27 cellular contexts compared by ENCODE assay signal in genomic region chr14:98766818-98767217, GRCh38.
DNase-seq lines count a peak whose midpoint lies in the region; ATAC-seq, FAIRE-seq and TF ChIP-seq lines count a peak whose summit lies in the region.
"Had no signal": no experiment of that assay in that cellular context is flagged by ENCODE, and none has a peak within 500 bp of the region (broad histone marks: within the 10 kb centered on the region; RNA-seq: fewer than 3 reads in every experiment).

No MANE protein-coding gene starts in this region.

- ATAC-seq in aorta (ENCODE audit: low FRiP score) (peak; percentile 72), right lobe of liver (no peak)
- no peak for ATAC-seq in stimulated activated naive CD8-positive, alpha-beta T cell treated with anti-CD3 and anti-CD28 coated beads, Interleukin-15, Interleukin-2, amounts not matched to agents 100 U/mL and 50 U/mL, for 24 hours
- ATAC-seq: activated T-cell treated with anti-CD3 and anti-CD28 coated beads, Interleukin-2, amount 50 U/mL, for 4 hours; HepG2 had no signal

- H3K27me3 ChIP-seq in mammary epithelial cell (ENCODE audit: insufficient read depth, low read length) = no peaks in the 10 kb centered on the region
- no peaks in the 10 kb centered on the region for H3K27me3 ChIP-seq in keratinocyte (ENCODE audit: control insufficient read depth, extremely low read depth, insufficient read depth, low read length)
- no peaks in the 10 kb centered on the region for H3K27me3 ChIP-seq in aorta (ENCODE audit: control insufficient read depth in 1 of 2, insufficient read depth in 2 of 2, low read length in 1 of 2)
- no peaks in the 10 kb centered on the region for H3K27me3 ChIP-seq in osteoblast (ENCODE audit: insufficient read depth, low read length)
- no peaks in the 10 kb centered on the region for H3K27me3 ChIP-seq in right lobe of liver
- H3K27me3 ChIP-seq: BE2C, right atrium auricular region, stomach, transverse colon had no signal

- no peak for TF ChIP-seq POLR2A in right lobe of liver (IDR thresholded peaks at IDR 0.05)

- DNase-seq in NOMO-1 treated with DMSO at 0.1 percent for 48 hours (lab: John Stamatoyannopoulos, UW; ENCODE audit: unreplicated experiment) = peak; percentile 21
- no peak for DNase-seq in NOMO-1 treated with dmso at 0.1 percent for 144 hours (lab: John Stamatoyannopoulos, UW; ENCODE audit: unreplicated experiment)
- peak; percentile 25 for DNase-seq in mammary epithelial cell
- DNase-seq in keratinocyte (ENCODE audit: low read depth, low spot score) = no peak
- no peak for DNase-seq in aorta
- no peak for DNase-seq in osteoblast (ENCODE audit: insufficient read length, low spot score, missing footprints)
- no peak for DNase-seq in right lobe of liver
- DNase-seq in stimulated activated naive CD8-positive, alpha-beta T cell treated with anti-CD3 and anti-CD28 coated beads, Interleukin-15, Interleukin-2, amounts not matched to agents 100 U/mL and 50 U/mL, for 24 hours = no peak
- DNase-seq: 8988T; activated CD4-positive, alpha-beta T cell treated with anti-CD3 and anti-CD28 coated beads for 1 hour; activated CD8-positive, alpha-beta memory T cell treated with anti-CD3 and anti-CD28 coated beads for 24 hours; activated naive CD4-positive, alpha-beta T cell treated with Interleukin-2 at 50 U/mL for 16 hours; activated T-cell treated with anti-CD3 and anti-CD28 coated beads, Interleukin-2, amount 50 U/mL, for 4 hours; BE2C; caudate nucleus; erythroblast; HFFc6; kidney glomerular epithelial cell; NCI-H1417; NCI-H2171; NCI-H526; Right ventricle myocardium superior; stomach; transverse colon had no signal

- H3K9me1 ChIP-seq in keratinocyte (ENCODE audit: control insufficient read depth, extremely low read depth, insufficient read depth, low read length) = no peaks in the 10 kb centered on the region

- no TSS peak for BruUV-seq in mammary epithelial cell (replicated peaks; lab: Mats Ljungman, UMichigan)

- peak overlapping the region; percentile 42 for H3K4me2 ChIP-seq in mammary epithelial cell (ENCODE audit: insufficient read depth, low read depth, low read length)
- H3K4me2 ChIP-seq in keratinocyte (ENCODE audit: control insufficient read depth, extremely low read depth, insufficient read depth, low read depth, low read length) = no peak overlapping the region
- no peak overlapping the region for H3K4me2 ChIP-seq in osteoblast (ENCODE audit: insufficient read depth, low read length)

- in situ Hi-C loops in mammary epithelial cell (cut with MboI; ENCODE audit: low sequenced_read_pairs in 2 of 2) = no loop called here

- H3K9me3 ChIP-seq in mammary epithelial cell (replicated peaks; ENCODE audit: insufficient read depth, low read length) (peaks cover 3% of the 10 kb centered on the region), keratinocyte (ENCODE audit: control insufficient read depth, low read depth, low read length) (no peaks in the 10 kb centered on the region), aorta (ENCODE audit: control insufficient read depth, low read length) (no peaks in the 10 kb centered on the region), osteoblast (ENCODE audit: low read depth, low read length) (no peaks in the 10 kb centered on the region), right lobe of liver (no peaks in the 10 kb centered on the region)
- H3K9me3 ChIP-seq: BE2C had no signal

- dilution Hi-C loops in mammary epithelial cell (cut with HindIII; ENCODE audit: low sequenced_read_pairs) = no loop called here
- dilution Hi-C loops in keratinocyte (cut with MboI; ENCODE audit: extremely low pct_ligation_motif_present, low sequenced_read_pairs) = no loop called here

- H3K36me3 ChIP-seq in mammary epithelial cell (ENCODE audit: insufficient read depth, low read length) = no peaks in the 10 kb centered on the region
- no peaks in the 10 kb centered on the region for H3K36me3 ChIP-seq in keratinocyte (ENCODE audit: control insufficient read depth in 2 of 2, extremely low read depth in 1 of 2, insufficient read depth in 2 of 2, low read length in 2 of 2)
- no peaks in the 10 kb centered on the region for H3K36me3 ChIP-seq in aorta (ENCODE audit: control insufficient read depth in 1 of 2, insufficient read depth in 2 of 2, low read length in 1 of 2)
- no peaks in the 10 kb centered on the region for H3K36me3 ChIP-seq in osteoblast (ENCODE audit: insufficient read depth, low read length)
- no peaks in the 10 kb centered on the region for H3K36me3 ChIP-seq in right lobe of liver
- H3K36me3 ChIP-seq: BE2C, right atrium auricular region, stomach, transverse colon had no signal

- no peak overlapping the region for H3K4me3 ChIP-seq in mammary epithelial cell (replicated peaks in 1 of 3; ENCODE audit: insufficient read depth in 1 of 3, low read depth in 2 of 3, low read length in 3 of 3)
- no peak overlapping the region for H3K4me3 ChIP-seq in keratinocyte (ENCODE audit: control insufficient read depth in 2 of 3, extremely low read depth in 1 of 3, insufficient read depth in 2 of 3, low read depth in 1 of 3, low read length in 3 of 3)
- no peak overlapping the region for H3K4me3 ChIP-seq in aorta (ENCODE audit: low read length in 2 of 2)
- no peak overlapping the region for H3K4me3 ChIP-seq in osteoblast (ENCODE audit: insufficient read depth, low read length)
- no peak overlapping the region for H3K4me3 ChIP-seq in right lobe of liver
- H3K4me3 ChIP-seq: right atrium auricular region, stomach, transverse colon had no signal

- no peak overlapping the region for H3K27ac ChIP-seq in mammary epithelial cell (ENCODE audit: insufficient read depth, low read depth, low read length)
- no peak overlapping the region for H3K27ac ChIP-seq in keratinocyte (ENCODE audit: control insufficient read depth, insufficient read depth, low read length)
- no peak overlapping the region for H3K27ac ChIP-seq in aorta (ENCODE audit: low read depth in 1 of 2, low read length in 2 of 2)
- no peak overlapping the region for H3K27ac ChIP-seq in osteoblast (ENCODE audit: low read depth, low read length)
- no peak overlapping the region for H3K27ac ChIP-seq in right lobe of liver
- H3K27ac ChIP-seq: right atrium auricular region, stomach, transverse colon had no signal

- FAIRE-seq in keratinocyte (lab: Jason Lieb, UNC) = peak; percentile 70
- FAIRE-seq: HepG2, TTC549 had no signal

- CTCF ChIA-PET in mammary epithelial cell (lab: Charles Lee; ENCODE audit: low non-redundant PET) = no interaction called here

- H3K79me2 ChIP-seq in mammary epithelial cell (ENCODE audit: insufficient read depth, low read length) = no peaks in the 10 kb centered on the region
- H3K79me2 ChIP-seq in keratinocyte (ENCODE audit: control insufficient read depth, insufficient read depth, low read length) = no peaks in the 10 kb centered on the region
- no peaks in the 10 kb centered on the region for H3K79me2 ChIP-seq in osteoblast (ENCODE audit: insufficient read depth, low read length)

- no peak overlapping the region for H3K9ac ChIP-seq in mammary epithelial cell (ENCODE audit: insufficient read depth, low read length)
- no peak overlapping the region for H3K9ac ChIP-seq in keratinocyte (ENCODE audit: control insufficient read depth, extremely low read depth, insufficient read depth, low read length)

- TF ChIP-seq CTCF in mammary epithelial cell (conservative IDR thresholded peaks at IDR 0.05 in 1 of 2, IDR thresholded peaks at IDR 0.05 in 1 of 2; ENCODE audit: extremely low read depth in 1 of 2, insufficient read depth in 1 of 2, low read depth in 1 of 2, low read length in 2 of 2) (no peak), keratinocyte (optimal IDR thresholded peaks at IDR 0.05 in 1 of 3, IDR thresholded peaks at IDR 0.05 in 1 of 3, conservative IDR thresholded peaks at IDR 0.05 in 1 of 3; ENCODE audit: extremely low read depth in 1 of 3, insufficient read depth in 2 of 3, low read length in 3 of 3) (no peak), osteoblast (IDR thresholded peaks at IDR 0.05; ENCODE audit: extremely low read depth, low read depth, low read length) (no peak), right lobe of liver (IDR thresholded peaks at IDR 0.05) (no peak)

- H2AFZ ChIP-seq in mammary epithelial cell (ENCODE audit: low read depth, low read length) = peak overlapping the region; percentile 3
- no peak overlapping the region for H2AFZ ChIP-seq in keratinocyte (ENCODE audit: control insufficient read depth, low read length)
- H2AFZ ChIP-seq in osteoblast (ENCODE audit: low read length) = no peak overlapping the region

- intact Hi-C loops in mammary epithelial cell (cut with micrococcal nuclease) (no loop called here), aorta (cut with DNase I) (no loop called here), right lobe of liver (cut with DNase I) (no loop called here)

- no peaks in the 10 kb centered on the region for H4K20me1 ChIP-seq in mammary epithelial cell (ENCODE audit: insufficient read depth, low read length)
- no peaks in the 10 kb centered on the region for H4K20me1 ChIP-seq in keratinocyte (ENCODE audit: control insufficient read depth, extremely low read depth, insufficient read depth, low read length)
- H4K20me1 ChIP-seq in osteoblast (ENCODE audit: insufficient read depth, low read length) = no peaks in the 10 kb centered on the region

- 25% methylated on average over 3 of the region's 4 CpGs for WGBS in mammary epithelial cell (ENCODE audit: low coverage, missing lambda C conversion rate)
- 36 to 40% methylated on average over 4 of the region's 4 CpGs for WGBS in aorta, 2 donors
- WGBS in right lobe of liver (ENCODE audit: insufficient coverage, low coverage, low lambda C conversion rate, missing lambda C conversion rate) = 52% methylated on average over 4 of the region's 4 CpGs

- H3K4me1 ChIP-seq in mammary epithelial cell (ENCODE audit: insufficient read depth, low read length) (peaks cover 5% of the 10 kb centered on the region), keratinocyte (ENCODE audit: control insufficient read depth, extremely low read depth, insufficient read depth, low read length) (peaks cover 8% of the 10 kb centered on the region), aorta (ENCODE audit: control insufficient read depth in 1 of 2, insufficient read depth in 2 of 2, low read length in 2 of 2) (no peaks in the 10 kb centered on the region), osteoblast (ENCODE audit: insufficient read depth, low read length) (no peaks in the 10 kb centered on the region), right lobe of liver (no peaks in the 10 kb centered on the region)
- H3K4me1 ChIP-seq: BE2C, right atrium auricular region, stomach, transverse colon had no signal

Comparison
In these comparisons a context has a peak if more than half of its experiments do, and no peak if none do; other contexts are left out.
1. DNase-seq: peak in NOMO-1 treated with DMSO at 0.1 percent for 48 hours (single experiment) and mammary epithelial cell (single experiment); none in NOMO-1 treated with dmso at 0.1 percent for 144 hours (single experiment), keratinocyte (single experiment), aorta (0 of 2), osteoblast (single experiment), right lobe of liver (0 of 3) and stimulated activated naive CD8-positive, alpha-beta T cell treated with anti-CD3 and anti-CD28 coated beads, Interleukin-15, Interleukin-2, amounts not matched to agents 100 U/mL and 50 U/mL, for 24 hours (single experiment).